In the genomic region with DNA sequence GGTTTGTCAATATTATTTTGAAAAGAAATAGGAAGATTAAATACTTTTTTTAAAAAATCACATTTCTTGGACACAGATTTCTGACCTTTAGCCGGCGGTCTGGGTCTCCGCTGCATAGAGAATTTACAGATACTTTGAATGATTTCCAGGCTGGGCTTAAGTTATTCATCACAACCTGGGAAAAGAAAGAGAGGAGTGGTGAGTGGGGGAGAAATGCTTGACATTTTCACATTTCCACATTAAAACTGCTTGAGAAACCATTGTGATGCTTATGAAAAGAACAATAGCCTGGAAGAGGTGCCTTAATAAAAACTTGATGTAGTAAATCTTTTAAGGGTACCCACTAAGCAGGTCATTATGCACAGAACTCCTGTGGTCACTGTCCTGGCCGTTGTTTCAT, we compare ENCODE assay signal across 36 cellular contexts.
"Had no signal": no experiment of that assay in that cellular context is flagged by ENCODE, and none has a peak within 500 bp of the region (broad histone marks: within the 10 kb centered on the region; RNA-seq: fewer than 3 reads in every experiment).

No MANE protein-coding gene starts in this region.

- H3K4me3 ChIP-seq: adrenal gland, body of pancreas, esophagus muscularis mucosa, gastrocnemius medialis, heart left ventricle had no signal

- H3K27ac ChIP-seq: adrenal gland, body of pancreas, esophagus muscularis mucosa, foreskin keratinocyte, gastrocnemius medialis, heart left ventricle, WERI-Rb-1 had no signal

- H3K4me1 Mint-ChIP-seq: activated CD4-positive, alpha-beta T cell treated with anti-CD3 and anti-CD28 coated beads for 36 hours; activated CD4-positive, alpha-beta T cell treated with anti-CD3 and anti-CD28 coated beads, Interleukin-2, amount 10 ng/mL, durations not matched to agents 24 days and 14 days; activated CD8-positive, alpha-beta memory T cell treated with anti-CD3 and anti-CD28 coated beads, Interleukin-2, amount 10 ng/mL, durations not matched to agents 7 days and 5 days; activated naive CD4-positive, alpha-beta T cell treated with anti-CD3 and anti-CD28 coated beads, Interleukin-2, amount 50 U/mL, for 24 hours; activated naive CD8-positive, alpha-beta T cell treated with anti-CD3 and anti-CD28 coated beads for 36 hours; activated naive CD8-positive, alpha-beta T cell treated with anti-CD3 and anti-CD28 coated beads, Interleukin-2, amount 50 U/mL, for 24 hours; T-helper 17 cell had no signal

- H3K9me3 Mint-ChIP-seq: activated CD4-positive, alpha-beta memory T cell treated with anti-CD3 and anti-CD28 coated beads for 36 hours; activated CD4-positive, alpha-beta T cell treated with anti-CD3 and anti-CD28 coated beads, Interleukin-2, amount 10 ng/mL, durations not matched to agents 24 days and 14 days; activated naive CD4-positive, alpha-beta T cell treated with anti-CD3 and anti-CD28 coated beads for 36 hours; activated naive CD8-positive, alpha-beta T cell treated with anti-CD3 and anti-CD28 coated beads for 36 hours; activated naive CD8-positive, alpha-beta T cell treated with anti-CD3 and anti-CD28 coated beads, Interleukin-2, amount 50 U/mL, for 24 hours; activated T-helper 1 cell treated with anti-CD3 and anti-CD28 coated beads, Interleukin-12 subunit alpha, Interleukin-12 subunit beta, Interleukin-2, Interleukin-4 antibody, amounts not matched to agents 30 ng/mL and 10 ng/mL and 1 ng/mL, durations not matched to agents 14 hours and 24 hours and 36 hours; activated T-helper 2 cell treated with anti-CD3 and anti-CD28 coated beads, Interferon-gamma antibody, Interleukin-2, Interleukin-4, amounts not matched to agents 10 μg/mL and 5 μg/mL and 100 μg/mL, durations not matched to agents 14 hours and 24 hours and 36 hours; effector memory CD8-positive, alpha-beta T cell; T-helper 2 cell treated with Interferon-gamma antibody and Interleukin-4, amounts not matched to agents 5 μg/mL and 100 μg/mL, for 36 hours had no signal

- H3K27me3 Mint-ChIP-seq: activated CD4-positive, alpha-beta memory T cell treated with anti-CD3 and anti-CD28 coated beads for 36 hours; activated naive CD4-positive, alpha-beta T cell treated with anti-CD3 and anti-CD28 coated beads, Interleukin-2, amount 50 U/mL, for 24 hours; effector memory CD8-positive, alpha-beta T cell had no signal

- H3K36me3 Mint-ChIP-seq: activated CD4-positive, alpha-beta memory T cell treated with anti-CD3 and anti-CD28 coated beads for 36 hours; activated CD8-positive, alpha-beta memory T cell treated with anti-CD3 and anti-CD28 coated beads, Interleukin-2, amount 10 ng/mL, durations not matched to agents 7 days and 5 days; activated naive CD4-positive, alpha-beta T cell treated with anti-CD3 and anti-CD28 coated beads, Interleukin-2, amount 50 U/mL, for 24 hours; activated naive CD8-positive, alpha-beta T cell treated with anti-CD3 and anti-CD28 coated beads for 36 hours had no signal

- H3K27me3 ChIP-seq: adrenal gland, body of pancreas, esophagus muscularis mucosa, gastrocnemius medialis, heart left ventricle had no signal

- H3K4me3 Mint-ChIP-seq: activated CD4-positive, alpha-beta memory T cell treated with anti-CD3 and anti-CD28 coated beads for 36 hours; activated CD4-positive, alpha-beta T cell treated with anti-CD3 and anti-CD28 coated beads for 36 hours; activated CD4-positive, alpha-beta T cell treated with anti-CD3 and anti-CD28 coated beads, Interleukin-2, amount 10 ng/mL, durations not matched to agents 24 days and 14 days; activated CD8-positive, alpha-beta memory T cell treated with anti-CD3 and anti-CD28 coated beads, Interleukin-2, amount 10 ng/mL, durations not matched to agents 7 days and 5 days; activated CD8-positive, alpha-beta T cell treated with anti-CD3 and anti-CD28 coated beads, Interleukin-2, amount 10 ng/mL, durations not matched to agents 7 days and 5 days; activated naive CD4-positive, alpha-beta T cell treated with anti-CD3 and anti-CD28 coated beads for 36 hours; activated naive CD4-positive, alpha-beta T cell treated with anti-CD3 and anti-CD28 coated beads, Interleukin-2, amount 50 U/mL, for 24 hours; activated naive CD8-positive, alpha-beta T cell treated with anti-CD3 and anti-CD28 coated beads for 36 hours; activated naive CD8-positive, alpha-beta T cell treated with anti-CD3 and anti-CD28 coated beads, Interleukin-2, amount 50 U/mL, for 24 hours; activated T-helper 1 cell treated with anti-CD3 and anti-CD28 coated beads, Interleukin-12 subunit alpha, Interleukin-12 subunit beta, Interleukin-2, Interleukin-4 antibody, amounts not matched to agents 30 ng/mL and 10 ng/mL and 1 ng/mL, durations not matched to agents 14 hours and 24 hours and 36 hours; effector memory CD8-positive, alpha-beta T cell; T-helper 17 cell; T-helper 2 cell treated with Interferon-gamma antibody and Interleukin-4, amounts not matched to agents 5 μg/mL and 100 μg/mL, for 36 hours had no signal

- DNase-seq: activated CD4-positive, alpha-beta memory T cell treated with anti-CD3 and anti-CD28 coated beads for 36 hours; activated CD4-positive, alpha-beta T cell treated with anti-CD3 and anti-CD28 coated beads for 36 hours; activated CD4-positive, alpha-beta T cell treated with anti-CD3 and anti-CD28 coated beads, Interleukin-2, amount 10 ng/mL, durations not matched to agents 24 days and 14 days; activated CD4-positive, CD25-positive, alpha-beta regulatory T cell; activated CD4-positive, CD25-positive, alpha-beta regulatory T cell treated with anti-CD3 and anti-CD28 coated beads, Interleukin-2, amount 50 U/mL, for 72 hours; activated CD8-positive, alpha-beta memory T cell treated with anti-CD3 and anti-CD28 coated beads, Interleukin-2, amount 10 ng/mL, durations not matched to agents 7 days and 5 days; activated CD8-positive, alpha-beta memory T cell treated with anti-CD3 and anti-CD28 coated beads, Interleukin-2, amount 50 U/mL, for 4 hours; activated CD8-positive, alpha-beta T cell treated with anti-CD3 and anti-CD28 coated beads, Interleukin-2, amount 10 ng/mL, durations not matched to agents 7 days and 5 days; activated effector memory CD4-positive, alpha-beta T cell treated with anti-CD3 and anti-CD28 coated beads, Interleukin-2, amount 50 U/mL, for 16 hours; activated naive CD4-positive, alpha-beta T cell treated with anti-CD3 and anti-CD28 coated beads for 36 hours; activated naive CD8-positive, alpha-beta T cell treated with anti-CD3 and anti-CD28 coated beads for 36 hours; activated naive CD8-positive, alpha-beta T cell treated with anti-CD3 and anti-CD28 coated beads, Interleukin-2, amount 50 U/mL, for 24 hours; activated T-cell treated with anti-CD3 and anti-CD28 coated beads, Interleukin-2, amount 50 U/mL, for 1 hour; activated T-cell treated with anti-CD3 and anti-CD28 coated beads, Interleukin-2, amount 50 U/mL, for 48 hours; adrenal gland; amygdala; aorta; body of pancreas; caudate nucleus; cortex of kidney; dermis blood vessel endothelial cell; effector CD4-positive, alpha-beta T cell; effector memory CD8-positive, alpha-beta T cell; erythroblast; foreskin keratinocyte; gastrocnemius medialis; glutamatergic neuron; heart left ventricle; T-helper 17 cell; T1000; WERI-Rb-1 had no signal

- ATAC-seq: activated CD4-positive, alpha-beta T cell treated with anti-CD3 and anti-CD28 coated beads for 36 hours; activated CD8-positive, alpha-beta memory T cell treated with anti-CD3 and anti-CD28 coated beads, Interleukin-2, amount 10 ng/mL, durations not matched to agents 7 days and 5 days; activated CD8-positive, alpha-beta T cell treated with anti-CD3 and anti-CD28 coated beads, Interleukin-2, amount 10 ng/mL, durations not matched to agents 7 days and 5 days; activated naive CD8-positive, alpha-beta T cell treated with anti-CD3 and anti-CD28 coated beads, Interleukin-2, amount 50 U/mL, for 24 hours; body of pancreas; effector memory CD8-positive, alpha-beta T cell; foreskin keratinocyte; gastrocnemius medialis; heart left ventricle; T-helper 17 cell had no signal

- H3K9me3 ChIP-seq: adrenal gland, body of pancreas, esophagus muscularis mucosa, gastrocnemius medialis, heart left ventricle had no signal

- H3K4me1 ChIP-seq: adrenal gland, body of pancreas, esophagus muscularis mucosa, foreskin keratinocyte, gastrocnemius medialis, heart left ventricle had no signal

- H3K36me3 ChIP-seq: adrenal gland, esophagus muscularis mucosa, gastrocnemius medialis, WERI-Rb-1 had no signal

- H3K27ac Mint-ChIP-seq: activated CD4-positive, alpha-beta memory T cell treated with anti-CD3 and anti-CD28 coated beads for 36 hours; activated CD4-positive, alpha-beta T cell treated with anti-CD3 and anti-CD28 coated beads for 36 hours; activated CD4-positive, alpha-beta T cell treated with anti-CD3 and anti-CD28 coated beads, Interleukin-2, amount 10 ng/mL, durations not matched to agents 24 days and 14 days; activated CD8-positive, alpha-beta memory T cell treated with anti-CD3 and anti-CD28 coated beads, Interleukin-2, amount 10 ng/mL, durations not matched to agents 7 days and 5 days; activated CD8-positive, alpha-beta T cell treated with anti-CD3 and anti-CD28 coated beads, Interleukin-2, amount 10 ng/mL, durations not matched to agents 7 days and 5 days; activated naive CD4-positive, alpha-beta T cell treated with anti-CD3 and anti-CD28 coated beads for 36 hours; activated naive CD4-positive, alpha-beta T cell treated with anti-CD3 and anti-CD28 coated beads, Interleukin-2, amount 50 U/mL, for 24 hours; activated naive CD8-positive, alpha-beta T cell treated with anti-CD3 and anti-CD28 coated beads for 36 hours; activated naive CD8-positive, alpha-beta T cell treated with anti-CD3 and anti-CD28 coated beads, Interleukin-2, amount 50 U/mL, for 24 hours; activated T-helper 1 cell treated with anti-CD3 and anti-CD28 coated beads, Interleukin-12 subunit alpha, Interleukin-12 subunit beta, Interleukin-2, Interleukin-4 antibody, amounts not matched to agents 30 ng/mL and 10 ng/mL and 1 ng/mL, durations not matched to agents 14 hours and 24 hours and 36 hours; activated T-helper 2 cell treated with anti-CD3 and anti-CD28 coated beads, Interferon-gamma antibody, Interleukin-2, Interleukin-4, amounts not matched to agents 10 μg/mL and 5 μg/mL and 100 μg/mL, durations not matched to agents 14 hours and 24 hours and 36 hours; effector memory CD8-positive, alpha-beta T cell; T-helper 17 cell; T-helper 2 cell treated with Interferon-gamma antibody and Interleukin-4, amounts not matched to agents 5 μg/mL and 100 μg/mL, for 36 hours had no signal
